Comparison of ENCODE assay signal across 1 cellular context in genomic region chr1:53340660-53341520, GRCh38.
A peak's percentile ranks its signal among the peaks of the same experiment; 100 is the strongest.
TF ChIP-seq lines count a peak whose summit lies in the region.

No MANE protein-coding gene starts in this region.

TF ChIP-seq in K562, 482 proteins besides CTCF, POLR2A, EP300 and RAD21 (continued from another document):
- TF ChIP-seq MITF (IDR thresholded peaks at IDR 0.05) (no peak), PTTG1 (tag; IDR thresholded peaks at IDR 0.05; ENCODE audit: low read depth) (no peak), ZC3H4 (CRISPR knock-in tag; IDR thresholded peaks at IDR 0.05; ENCODE audit: borderline replicate concordance) (no peak), HDAC2 (IDR thresholded peaks at IDR 0.05) (no peak), THAP12 (CRISPR knock-in tag; IDR thresholded peaks at IDR 0.05) (no peak), SMAD1 (IDR thresholded peaks at IDR 0.05; ENCODE audit: low read depth, low read length, partially characterized antibody) (no peak), ZNF695 (CRISPR knock-in tag; IDR thresholded peaks at IDR 0.05) (no peak), ZFP36 (IDR thresholded peaks at IDR 0.05; ENCODE audit: low read depth, low read length, partially characterized antibody) (peak; percentile 58), ZNF24 (IDR thresholded peaks at IDR 0.05) (peak; percentile 88), ARID4B (CRISPR knock-in tag; IDR thresholded peaks at IDR 0.05) (no peak), ZNF263 (CRISPR knock-in tag; IDR thresholded peaks at IDR 0.05; ENCODE audit: borderline replicate concordance) (no peak), ZFPM2 (CRISPR knock-in tag; IDR thresholded peaks at IDR 0.05) (no peak)
- TF ChIP-seq, protein P1, sequence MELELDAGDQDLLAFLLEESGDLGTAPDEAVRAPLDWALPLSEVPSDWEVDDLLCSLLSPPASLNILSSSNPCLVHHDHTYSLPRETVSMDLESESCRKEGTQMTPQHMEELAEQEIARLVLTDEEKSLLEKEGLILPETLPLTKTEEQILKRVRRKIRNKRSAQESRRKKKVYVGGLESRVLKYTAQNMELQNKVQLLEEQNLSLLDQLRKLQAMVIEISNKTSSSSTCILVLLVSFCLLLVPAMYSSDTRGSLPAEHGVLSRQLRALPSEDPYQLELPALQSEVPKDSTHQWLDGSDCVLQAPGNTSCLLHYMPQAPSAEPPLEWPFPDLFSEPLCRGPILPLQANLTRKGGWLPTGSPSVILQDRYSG (tag; conservative IDR thresholded peaks at IDR 0.05; ENCODE audit: low read depth): no peak
TF ChIP-seq in K562: peak in this region for 3.
